In the genomic region with DNA sequence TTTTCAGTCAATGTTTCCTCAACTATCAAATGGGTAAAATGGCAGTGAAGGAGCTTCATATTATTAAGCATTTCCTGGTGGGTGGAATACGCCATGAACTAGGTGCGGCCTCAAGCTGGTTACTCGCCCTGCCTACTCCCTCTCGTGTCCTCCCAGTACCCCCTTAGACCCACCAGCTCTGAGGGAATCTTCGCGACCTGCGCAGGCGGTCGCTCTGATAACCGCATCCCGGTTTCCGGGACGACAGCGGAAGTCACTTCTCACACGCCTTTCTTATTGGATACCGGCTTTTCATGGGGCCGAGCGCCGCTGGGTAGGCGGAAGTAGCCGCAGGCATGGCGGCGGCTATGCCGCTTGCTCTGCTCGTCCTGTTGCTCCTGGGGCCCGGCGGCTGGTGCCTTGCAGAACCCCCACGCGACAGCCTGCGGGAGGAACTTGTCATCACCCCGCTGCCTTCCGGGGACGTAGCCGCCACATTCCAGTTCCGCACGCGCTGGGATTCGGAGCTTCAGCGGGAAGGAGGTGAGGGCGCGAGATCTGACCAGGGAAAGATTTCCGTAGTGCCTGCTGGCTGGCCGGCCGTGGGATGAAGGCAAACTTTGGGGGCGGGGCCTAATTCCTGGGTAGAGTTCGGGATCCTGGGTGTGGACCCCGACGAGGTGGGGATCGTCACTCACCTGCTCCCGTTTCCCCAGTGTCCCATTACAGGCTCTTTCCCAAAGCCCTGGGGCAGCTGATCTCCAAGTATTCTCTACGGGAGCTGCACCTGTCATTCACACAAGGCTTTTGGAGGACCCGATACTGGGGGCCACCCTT, we compare ENCODE assay signal across 8 cellular contexts. TPM values are rescaled to one million over a fixed set of nuclear protein-coding genes. Genes with fewer than 3 reads are reported as not detected.
A peak's percentile ranks its signal among the peaks of the same experiment; 100 is the strongest.
DNase-seq lines count a peak whose midpoint lies in the region; ATAC-seq, FAIRE-seq and TF ChIP-seq lines count a peak whose summit lies in the region.

Gene PIGT (plus strand): TSS at position 320 of the 816 bp plus-strand sequence. CDS start 16 bp downstream, at position 336.

- peaks cover 52% of the 10 kb centered on the region for H3K4me1 ChIP-seq in mucosa of descending colon (ENCODE audit: low read depth)

- peak; percentile 69 for ATAC-seq in GM21447 (IDR thresholded peaks at IDR 0.05; ENCODE audit: unreplicated experiment)
- ATAC-seq in mucosa of descending colon, result peak; percentile 78

- H3K4me3 ChIP-seq in epithelial cell of esophagus (ENCODE audit: low read length) (peak within 1 kb of the TSS; percentile 92), mucosa of descending colon (peak within 1 kb of the TSS; percentile 83)

- DNase-seq in D721Med (ENCODE audit: insufficient read length, low spot score) (peak; percentile 33), HuH-7 (ENCODE audit: low spot score) (peak; percentile 93), OCI-M1 (lab: John Stamatoyannopoulos, UW) (peak; percentile 91), activated T-cell treated with anti-CD3 and anti-CD28 coated beads for 1 hour (ENCODE audit: low read depth) (peak; percentile 78), epithelial cell of esophagus (ENCODE audit: low read depth) (peak; percentile 81), mucosa of descending colon (peak; percentile 90 to 93 (median 91))
- peak; percentile 69 to 82 for DNase-seq in stimulated activated CD8-positive, alpha-beta memory T cell treated with anti-CD3 and anti-CD28 coated beads, Interleukin-4, amount 100 ng/mL, for 1 hour (ENCODE audit: low read depth in 2 of 2, low spot score in 1 of 2)

- TF ChIP-seq CTCF in D721Med (IDR thresholded peaks at IDR 0.05; ENCODE audit: insufficient read depth, missing control alignments) (no peak), epithelial cell of esophagus (IDR thresholded peaks at IDR 0.05; ENCODE audit: insufficient read depth, low read depth, low read length, missing control alignments) (peak; percentile 10), mucosa of descending colon (IDR thresholded peaks at IDR 0.05) (no peak)

- H3K36me3 ChIP-seq in mucosa of descending colon (ENCODE audit: low read depth), result peaks cover under 1% of the 10 kb centered on the region

- no peak for FAIRE-seq in D721Med (lab: Jason Lieb, UNC)

- H3K9me3 ChIP-seq in mucosa of descending colon, result no peaks in the 10 kb centered on the region

- intact Hi-C loops in mucosa of descending colon (cut with DNase I, micrococcal nuclease), result no loop called here

RNA-seq across cellular contexts. Expression of gene PIGT, which starts in this region (rescaled TPM):
- 100 to 1,000 TPM in 2 of 3 donors, 10 to 100 TPM in 1; 92.1 to 137 (median 124) TPM for total RNA-seq in mucosa of descending colon

Comparison
In these comparisons a context has a peak if more than half of its experiments do, and no peak if none do; other contexts are left out.
1. Peak in every context shown above with its lines: DNase-seq, ATAC-seq and H3K4me3 ChIP-seq.
2. DNase-seq: peak in every context shown above with its lines; median percentile 93 in HuH-7; 91 in OCI-M1; 91 in mucosa of descending colon; 81 in epithelial cell of esophagus; 78 in activated T-cell treated with anti-CD3 and anti-CD28 coated beads for 1 hour; 76 in stimulated activated CD8-positive, alpha-beta memory T cell treated with anti-CD3 and anti-CD28 coated beads, Interleukin-4, amount 100 ng/mL, for 1 hour; 33 in D721Med.